Comparison of ENCODE assay signal across 1 cellular context in the genomic region with DNA sequence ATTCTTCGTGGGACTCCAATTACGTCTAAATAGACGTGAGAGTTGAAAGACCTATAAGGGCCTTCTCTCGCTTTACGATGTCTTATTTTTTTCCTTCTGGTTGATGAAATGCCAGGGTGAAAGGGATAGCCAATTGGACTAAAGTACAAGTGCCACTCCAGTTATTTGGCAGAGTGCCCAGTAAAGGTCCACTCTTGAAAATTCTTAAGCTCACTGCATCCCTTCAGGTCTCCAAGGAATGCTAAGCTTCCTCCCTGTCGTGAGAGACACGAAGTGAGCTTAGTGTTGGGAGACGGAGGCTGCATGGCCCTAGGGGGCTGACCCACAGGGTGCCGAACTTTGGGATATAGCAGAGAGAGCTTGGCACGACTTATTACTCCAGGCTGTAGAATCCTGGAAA. TPM values are rescaled to one million over a fixed set of nuclear protein-coding genes. Genes with fewer than 3 reads are reported as not detected.
"Had no signal": no experiment of that assay in that cellular context is flagged by ENCODE, and none has a peak within 500 bp of the region (broad histone marks: within the 10 kb centered on the region; RNA-seq: fewer than 3 reads in every experiment).

No MANE protein-coding gene starts in this region.

RNA-seq across cellular contexts. Expression of a gene that starts 19.9 kb away (rescaled TPM):
- polyA plus RNA-seq: naive thymus-derived CD4-positive, alpha-beta T cell had no signal
